ENCODE assay signal across 1 cellular context in the genomic region with DNA sequence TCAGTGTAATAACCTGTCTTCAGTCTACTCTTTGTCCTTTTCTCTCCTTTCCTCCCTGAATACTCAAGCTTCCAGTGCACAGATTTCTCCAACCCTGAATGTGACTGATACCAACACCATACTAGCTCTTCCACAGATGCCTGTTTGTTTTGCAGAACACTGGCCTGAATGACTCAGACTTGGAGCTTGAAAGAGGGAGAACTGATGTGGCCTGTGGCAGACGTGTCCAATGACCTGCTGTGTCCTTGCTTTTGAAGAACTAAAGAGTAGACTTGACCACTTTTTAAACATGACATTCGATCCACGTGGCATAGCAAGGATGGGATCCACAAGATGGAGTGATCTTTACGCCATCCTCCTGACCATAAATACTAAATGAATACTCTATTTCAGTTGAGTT.
TF ChIP-seq lines count a peak whose summit lies in the region.

No MANE protein-coding gene starts in this region.

TF ChIP-seq in HepG2, 621 proteins besides CTCF, POLR2A, EP300 and RAD21 (continued from another document and continues in another):
- TF ChIP-seq, protein P1, sequence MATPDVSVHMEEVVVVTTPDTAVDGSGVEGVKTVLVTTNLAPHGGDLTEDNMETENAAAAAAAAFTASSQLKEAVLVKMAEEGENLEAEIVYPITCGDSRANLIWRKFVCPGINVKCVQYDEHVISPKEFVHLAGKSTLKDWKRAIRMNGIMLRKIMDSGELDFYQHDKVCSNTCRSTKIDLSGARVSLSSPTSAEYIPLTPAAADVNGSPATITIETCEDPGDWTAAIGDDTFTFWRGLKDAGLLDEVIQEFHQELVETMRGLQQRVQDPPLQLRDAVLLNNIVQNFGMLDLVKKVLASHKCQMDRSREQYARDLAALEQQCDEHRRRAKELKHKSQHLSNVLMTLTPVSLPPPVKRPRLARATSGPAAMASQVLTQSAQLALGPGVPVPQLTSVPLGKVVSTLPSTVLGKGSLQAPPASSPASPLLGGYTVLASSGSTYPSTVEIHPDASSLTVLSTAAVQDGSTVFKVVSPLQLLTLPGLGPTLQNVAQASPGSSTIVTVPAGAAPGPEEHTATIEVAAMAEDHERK (CRISPR knock-in tag; IDR thresholded peaks at IDR 0.05; ENCODE audit: low read depth): no peak
- no peak for TF ChIP-seq HES4 (CRISPR knock-in tag; IDR thresholded peaks at IDR 0.05; ENCODE audit: borderline replicate concordance)
- TF ChIP-seq, protein P2, sequence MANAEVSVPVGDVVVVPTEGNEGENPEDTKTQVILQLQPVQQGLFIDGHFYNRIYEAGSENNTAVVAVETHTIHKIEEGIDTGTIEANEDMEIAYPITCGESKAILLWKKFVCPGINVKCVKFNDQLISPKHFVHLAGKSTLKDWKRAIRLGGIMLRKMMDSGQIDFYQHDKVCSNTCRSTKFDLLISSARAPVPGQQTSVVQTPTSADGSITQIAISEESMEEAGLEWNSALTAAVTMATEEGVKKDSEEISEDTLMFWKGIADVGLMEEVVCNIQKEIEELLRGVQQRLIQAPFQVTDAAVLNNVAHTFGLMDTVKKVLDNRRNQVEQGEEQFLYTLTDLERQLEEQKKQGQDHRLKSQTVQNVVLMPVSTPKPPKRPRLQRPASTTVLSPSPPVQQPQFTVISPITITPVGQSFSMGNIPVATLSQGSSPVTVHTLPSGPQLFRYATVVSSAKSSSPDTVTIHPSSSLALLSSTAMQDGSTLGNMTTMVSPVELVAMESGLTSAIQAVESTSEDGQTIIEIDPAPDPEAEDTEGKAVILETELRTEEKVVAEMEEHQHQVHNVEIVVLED (CRISPR knock-in tag; IDR thresholded peaks at IDR 0.05; ENCODE audit: borderline replicate concordance): no peak
- peak; percentile 12; the same call in 1 of the 2 replicates for TF ChIP-seq NFE2L2 (IDR thresholded peaks at IDR 0.05; ENCODE audit: low read length)
- TF ChIP-seq SP2 (CRISPR knock-in tag; IDR thresholded peaks at IDR 0.05): no peak
- 0 out of 2 replicates have a peak, but pooled peaks have one; percentile 15 for TF ChIP-seq NFYB (CRISPR knock-in tag; IDR thresholded peaks at IDR 0.05)
- TF ChIP-seq, protein P3, sequence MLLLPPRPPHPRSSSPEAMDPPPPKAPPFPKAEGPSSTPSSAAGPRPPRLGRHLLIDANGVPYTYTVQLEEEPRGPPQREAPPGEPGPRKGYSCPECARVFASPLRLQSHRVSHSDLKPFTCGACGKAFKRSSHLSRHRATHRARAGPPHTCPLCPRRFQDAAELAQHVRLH (CRISPR knock-in tag; IDR thresholded peaks at IDR 0.05; ENCODE audit: borderline replicate concordance, low read depth): no peak
- no peak for TF ChIP-seq ZNF160 (CRISPR knock-in tag; IDR thresholded peaks at IDR 0.05)
- TF ChIP-seq KLF13 (CRISPR knock-in tag; IDR thresholded peaks at IDR 0.05): no peak
- no peak for TF ChIP-seq BRCA1 (CRISPR knock-in tag; IDR thresholded peaks at IDR 0.05)
- TF ChIP-seq, protein P4, sequence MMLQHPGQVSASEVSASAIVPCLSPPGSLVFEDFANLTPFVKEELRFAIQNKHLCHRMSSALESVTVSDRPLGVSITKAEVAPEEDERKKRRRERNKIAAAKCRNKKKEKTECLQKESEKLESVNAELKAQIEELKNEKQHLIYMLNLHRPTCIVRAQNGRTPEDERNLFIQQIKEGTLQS (CRISPR knock-in tag; IDR thresholded peaks at IDR 0.05): 0 out of 2 replicates have a peak, but pooled peaks have one; percentile 27
- TF ChIP-seq, protein P5, sequence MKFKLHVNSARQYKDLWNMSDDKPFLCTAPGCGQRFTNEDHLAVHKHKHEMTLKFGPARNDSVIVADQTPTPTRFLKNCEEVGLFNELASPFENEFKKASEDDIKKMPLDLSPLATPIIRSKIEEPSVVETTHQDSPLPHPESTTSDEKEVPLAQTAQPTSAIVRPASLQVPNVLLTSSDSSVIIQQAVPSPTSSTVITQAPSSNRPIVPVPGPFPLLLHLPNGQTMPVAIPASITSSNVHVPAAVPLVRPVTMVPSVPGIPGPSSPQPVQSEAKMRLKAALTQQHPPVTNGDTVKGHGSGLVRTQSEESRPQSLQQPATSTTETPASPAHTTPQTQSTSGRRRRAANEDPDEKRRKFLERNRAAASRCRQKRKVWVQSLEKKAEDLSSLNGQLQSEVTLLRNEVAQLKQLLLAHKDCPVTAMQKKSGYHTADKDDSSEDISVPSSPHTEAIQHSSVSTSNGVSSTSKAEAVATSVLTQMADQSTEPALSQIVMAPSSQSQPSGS (CRISPR knock-in tag; IDR thresholded peaks at IDR 0.05): no peak
- 0 out of 2 replicates have a peak, but pooled peaks have one; percentile 37 for TF ChIP-seq NFATC3 (CRISPR knock-in tag; IDR thresholded peaks at IDR 0.05)
- TF ChIP-seq ZSCAN9 (CRISPR knock-in tag; IDR thresholded peaks at IDR 0.05; ENCODE audit: borderline replicate concordance): peak; percentile 24; the same call in 1 of the 2 replicates
- TF ChIP-seq KLF9 (CRISPR knock-in tag; IDR thresholded peaks at IDR 0.05; ENCODE audit: low read depth): no peak
- TF ChIP-seq PRPF4 (IDR thresholded peaks at IDR 0.05; ENCODE audit: low read depth, low read length, poor library complexity, severe bottlenecking): no peak
- TF ChIP-seq ZBTB7B (CRISPR knock-in tag; IDR thresholded peaks at IDR 0.05): no peak
- TF ChIP-seq RELA (CRISPR knock-in tag; IDR thresholded peaks at IDR 0.05): no peak
- TF ChIP-seq, protein P6, sequence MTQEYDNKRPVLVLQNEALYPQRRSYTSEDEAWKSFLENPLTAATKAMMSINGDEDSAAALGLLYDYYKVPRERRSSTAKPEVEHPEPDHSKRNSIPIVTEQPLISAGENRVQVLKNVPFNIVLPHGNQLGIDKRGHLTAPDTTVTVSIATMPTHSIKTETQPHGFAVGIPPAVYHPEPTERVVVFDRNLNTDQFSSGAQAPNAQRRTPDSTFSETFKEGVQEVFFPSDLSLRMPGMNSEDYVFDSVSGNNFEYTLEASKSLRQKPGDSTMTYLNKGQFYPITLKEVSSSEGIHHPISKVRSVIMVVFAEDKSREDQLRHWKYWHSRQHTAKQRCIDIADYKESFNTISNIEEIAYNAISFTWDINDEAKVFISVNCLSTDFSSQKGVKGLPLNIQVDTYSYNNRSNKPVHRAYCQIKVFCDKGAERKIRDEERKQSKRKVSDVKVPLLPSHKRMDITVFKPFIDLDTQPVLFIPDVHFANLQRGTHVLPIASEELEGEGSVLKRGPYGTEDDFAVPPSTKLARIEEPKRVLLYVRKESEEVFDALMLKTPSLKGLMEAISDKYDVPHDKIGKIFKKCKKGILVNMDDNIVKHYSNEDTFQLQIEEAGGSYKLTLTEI (CRISPR knock-in tag; conservative IDR thresholded peaks at IDR 0.05): no peak
- TF ChIP-seq, protein P7, sequence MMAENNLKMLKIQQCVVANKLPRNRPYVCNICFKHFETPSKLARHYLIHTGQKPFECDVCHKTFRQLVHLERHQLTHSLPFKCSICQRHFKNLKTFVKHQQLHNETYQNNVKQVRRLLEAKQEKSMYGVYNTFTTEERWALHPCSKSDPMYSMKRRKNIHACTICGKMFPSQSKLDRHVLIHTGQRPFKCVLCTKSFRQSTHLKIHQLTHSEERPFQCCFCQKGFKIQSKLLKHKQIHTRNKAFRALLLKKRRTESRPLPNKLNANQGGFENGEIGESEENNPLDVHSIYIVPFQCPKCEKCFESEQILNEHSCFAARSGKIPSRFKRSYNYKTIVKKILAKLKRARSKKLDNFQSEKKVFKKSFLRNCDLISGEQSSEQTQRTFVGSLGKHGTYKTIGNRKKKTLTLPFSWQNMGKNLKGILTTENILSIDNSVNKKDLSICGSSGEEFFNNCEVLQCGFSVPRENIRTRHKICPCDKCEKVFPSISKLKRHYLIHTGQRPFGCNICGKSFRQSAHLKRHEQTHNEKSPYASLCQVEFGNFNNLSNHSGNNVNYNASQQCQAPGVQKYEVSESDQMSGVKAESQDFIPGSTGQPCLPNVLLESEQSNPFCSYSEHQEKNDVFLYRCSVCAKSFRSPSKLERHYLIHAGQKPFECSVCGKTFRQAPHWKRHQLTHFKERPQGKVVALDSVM (CRISPR knock-in tag; IDR thresholded peaks at IDR 0.05): no peak
- TF ChIP-seq WIZ (CRISPR knock-in tag; IDR thresholded peaks at IDR 0.05): 0 out of 2 replicates have a peak, but pooled peaks have one; percentile 65
- TF ChIP-seq, protein P8, sequence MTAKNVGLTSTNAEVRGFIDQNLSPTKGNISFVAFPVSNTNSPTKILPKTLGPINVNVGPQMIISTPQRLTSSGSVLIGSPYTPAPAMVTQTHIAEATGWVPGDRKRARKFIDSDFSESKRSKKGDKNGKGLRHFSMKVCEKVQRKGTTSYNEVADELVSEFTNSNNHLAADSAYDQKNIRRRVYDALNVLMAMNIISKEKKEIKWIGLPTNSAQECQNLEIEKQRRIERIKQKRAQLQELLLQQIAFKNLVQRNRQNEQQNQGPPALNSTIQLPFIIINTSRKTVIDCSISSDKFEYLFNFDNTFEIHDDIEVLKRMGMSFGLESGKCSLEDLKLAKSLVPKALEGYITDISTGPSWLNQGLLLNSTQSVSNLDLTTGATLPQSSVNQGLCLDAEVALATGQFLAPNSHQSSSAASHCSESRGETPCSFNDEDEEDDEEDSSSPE (CRISPR knock-in tag; IDR thresholded peaks at IDR 0.05): no peak
- TF ChIP-seq KAT7 (CRISPR knock-in tag; IDR thresholded peaks at IDR 0.05; ENCODE audit: borderline replicate concordance): no peak
- no peak for TF ChIP-seq MTF1 (CRISPR knock-in tag; IDR thresholded peaks at IDR 0.05)
- no peak for TF ChIP-seq ARNT (IDR thresholded peaks at IDR 0.05)
- TF ChIP-seq, protein P9, sequence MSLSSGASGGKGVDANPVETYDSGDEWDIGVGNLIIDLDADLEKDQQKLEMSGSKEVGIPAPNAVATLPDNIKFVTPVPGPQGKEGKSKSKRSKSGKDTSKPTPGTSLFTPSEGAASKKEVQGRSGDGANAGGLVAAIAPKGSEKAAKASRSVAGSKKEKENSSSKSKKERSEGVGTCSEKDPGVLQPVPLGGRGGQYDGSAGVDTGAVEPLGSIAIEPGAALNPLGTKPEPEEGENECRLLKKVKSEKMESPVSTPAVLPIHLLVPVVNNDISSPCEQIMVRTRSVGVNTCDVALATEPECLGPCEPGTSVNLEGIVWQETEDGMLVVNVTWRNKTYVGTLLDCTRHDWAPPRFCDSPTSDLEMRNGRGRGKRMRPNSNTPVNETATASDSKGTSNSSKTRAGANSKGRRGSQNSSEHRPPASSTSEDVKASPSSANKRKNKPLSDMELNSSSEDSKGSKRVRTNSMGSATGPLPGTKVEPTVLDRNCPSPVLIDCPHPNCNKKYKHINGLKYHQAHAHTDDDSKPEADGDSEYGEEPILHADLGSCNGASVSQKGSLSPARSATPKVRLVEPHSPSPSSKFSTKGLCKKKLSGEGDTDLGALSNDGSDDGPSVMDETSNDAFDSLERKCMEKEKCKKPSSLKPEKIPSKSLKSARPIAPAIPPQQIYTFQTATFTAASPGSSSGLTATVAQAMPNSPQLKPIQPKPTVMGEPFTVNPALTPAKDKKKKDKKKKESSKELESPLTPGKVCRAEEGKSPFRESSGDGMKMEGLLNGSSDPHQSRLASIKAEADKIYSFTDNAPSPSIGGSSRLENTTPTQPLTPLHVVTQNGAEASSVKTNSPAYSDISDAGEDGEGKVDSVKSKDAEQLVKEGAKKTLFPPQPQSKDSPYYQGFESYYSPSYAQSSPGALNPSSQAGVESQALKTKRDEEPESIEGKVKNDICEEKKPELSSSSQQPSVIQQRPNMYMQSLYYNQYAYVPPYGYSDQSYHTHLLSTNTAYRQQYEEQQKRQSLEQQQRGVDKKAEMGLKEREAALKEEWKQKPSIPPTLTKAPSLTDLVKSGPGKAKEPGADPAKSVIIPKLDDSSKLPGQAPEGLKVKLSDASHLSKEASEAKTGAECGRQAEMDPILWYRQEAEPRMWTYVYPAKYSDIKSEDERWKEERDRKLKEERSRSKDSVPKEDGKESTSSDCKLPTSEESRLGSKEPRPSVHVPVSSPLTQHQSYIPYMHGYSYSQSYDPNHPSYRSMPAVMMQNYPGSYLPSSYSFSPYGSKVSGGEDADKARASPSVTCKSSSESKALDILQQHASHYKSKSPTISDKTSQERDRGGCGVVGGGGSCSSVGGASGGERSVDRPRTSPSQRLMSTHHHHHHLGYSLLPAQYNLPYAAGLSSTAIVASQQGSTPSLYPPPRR (CRISPR knock-in tag; IDR thresholded peaks at IDR 0.05; ENCODE audit: borderline replicate concordance): no peak
- TF ChIP-seq ZNF136 (CRISPR knock-in tag; IDR thresholded peaks at IDR 0.05; ENCODE audit: low read depth): peak; percentile 32; the same call in 1 of the 2 replicates
- no peak for TF ChIP-seq RARG (CRISPR knock-in tag; IDR thresholded peaks at IDR 0.05; ENCODE audit: low read depth)
- no peak for TF ChIP-seq SOX13 (IDR thresholded peaks at IDR 0.05)
- TF ChIP-seq SOX13 (CRISPR knock-in tag; conservative IDR thresholded peaks at IDR 0.05 in 1 of 2, IDR thresholded peaks at IDR 0.05 in 1 of 2): peak in 1 of 2 experiments; percentile 33; a peak in 1 of 4 replicates
- TF ChIP-seq ZNF205 (CRISPR knock-in tag; IDR thresholded peaks at IDR 0.05): 0 out of 2 replicates have a peak, but pooled peaks have one; percentile 15
- peak; percentile 64; the same call in 1 of the 2 replicates for TF ChIP-seq TARDBP (CRISPR knock-in tag; IDR thresholded peaks at IDR 0.05)
- TF ChIP-seq ERF (CRISPR knock-in tag; IDR thresholded peaks at IDR 0.05): no peak
- no peak for TF ChIP-seq ZNF225 (CRISPR knock-in tag; IDR thresholded peaks at IDR 0.05)
- no peak for TF ChIP-seq FLYWCH1 (CRISPR knock-in tag; IDR thresholded peaks at IDR 0.05)
- no peak for TF ChIP-seq ZNF282 (IDR thresholded peaks at IDR 0.05; ENCODE audit: partially characterized antibody)
- no peak for TF ChIP-seq ZNF703 (CRISPR knock-in tag; IDR thresholded peaks at IDR 0.05; ENCODE audit: borderline replicate concordance)
- TF ChIP-seq, protein P10, sequence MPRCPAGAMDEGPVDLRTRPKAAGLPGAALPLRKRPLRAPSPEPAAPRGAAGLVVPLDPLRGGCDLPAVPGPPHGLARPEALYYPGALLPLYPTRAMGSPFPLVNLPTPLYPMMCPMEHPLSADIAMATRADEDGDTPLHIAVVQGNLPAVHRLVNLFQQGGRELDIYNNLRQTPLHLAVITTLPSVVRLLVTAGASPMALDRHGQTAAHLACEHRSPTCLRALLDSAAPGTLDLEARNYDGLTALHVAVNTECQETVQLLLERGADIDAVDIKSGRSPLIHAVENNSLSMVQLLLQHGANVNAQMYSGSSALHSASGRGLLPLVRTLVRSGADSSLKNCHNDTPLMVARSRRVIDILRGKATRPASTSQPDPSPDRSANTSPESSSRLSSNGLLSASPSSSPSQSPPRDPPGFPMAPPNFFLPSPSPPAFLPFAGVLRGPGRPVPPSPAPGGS (CRISPR knock-in tag; IDR thresholded peaks at IDR 0.05): 0 out of 2 replicates have a peak, but pooled peaks have one; percentile 56
- TF ChIP-seq, protein P11, sequence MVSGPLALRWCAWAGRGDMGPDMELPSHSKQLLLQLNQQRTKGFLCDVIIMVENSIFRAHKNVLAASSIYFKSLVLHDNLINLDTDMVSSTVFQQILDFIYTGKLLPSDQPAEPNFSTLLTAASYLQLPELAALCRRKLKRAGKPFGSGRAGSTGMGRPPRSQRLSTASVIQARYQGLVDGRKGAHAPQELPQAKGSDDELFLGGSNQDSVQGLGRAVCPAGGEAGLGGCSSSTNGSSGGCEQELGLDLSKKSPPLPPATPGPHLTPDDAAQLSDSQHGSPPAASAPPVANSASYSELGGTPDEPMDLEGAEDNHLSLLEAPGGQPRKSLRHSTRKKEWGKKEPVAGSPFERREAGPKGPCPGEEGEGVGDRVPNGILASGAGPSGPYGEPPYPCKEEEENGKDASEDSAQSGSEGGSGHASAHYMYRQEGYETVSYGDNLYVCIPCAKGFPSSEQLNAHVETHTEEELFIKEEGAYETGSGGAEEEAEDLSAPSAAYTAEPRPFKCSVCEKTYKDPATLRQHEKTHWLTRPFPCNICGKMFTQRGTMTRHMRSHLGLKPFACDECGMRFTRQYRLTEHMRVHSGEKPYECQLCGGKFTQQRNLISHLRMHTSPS (CRISPR knock-in tag; IDR thresholded peaks at IDR 0.05; ENCODE audit: low read depth): no peak
- no peak for TF ChIP-seq MIER3 (CRISPR knock-in tag; IDR thresholded peaks at IDR 0.05; ENCODE audit: borderline replicate concordance)
- no peak for TF ChIP-seq HNRNPH1 (optimal IDR thresholded peaks at IDR 0.05; ENCODE audit: low read depth, low read length)
